ENCODE assay signal across 8 cellular contexts in the genomic region with DNA sequence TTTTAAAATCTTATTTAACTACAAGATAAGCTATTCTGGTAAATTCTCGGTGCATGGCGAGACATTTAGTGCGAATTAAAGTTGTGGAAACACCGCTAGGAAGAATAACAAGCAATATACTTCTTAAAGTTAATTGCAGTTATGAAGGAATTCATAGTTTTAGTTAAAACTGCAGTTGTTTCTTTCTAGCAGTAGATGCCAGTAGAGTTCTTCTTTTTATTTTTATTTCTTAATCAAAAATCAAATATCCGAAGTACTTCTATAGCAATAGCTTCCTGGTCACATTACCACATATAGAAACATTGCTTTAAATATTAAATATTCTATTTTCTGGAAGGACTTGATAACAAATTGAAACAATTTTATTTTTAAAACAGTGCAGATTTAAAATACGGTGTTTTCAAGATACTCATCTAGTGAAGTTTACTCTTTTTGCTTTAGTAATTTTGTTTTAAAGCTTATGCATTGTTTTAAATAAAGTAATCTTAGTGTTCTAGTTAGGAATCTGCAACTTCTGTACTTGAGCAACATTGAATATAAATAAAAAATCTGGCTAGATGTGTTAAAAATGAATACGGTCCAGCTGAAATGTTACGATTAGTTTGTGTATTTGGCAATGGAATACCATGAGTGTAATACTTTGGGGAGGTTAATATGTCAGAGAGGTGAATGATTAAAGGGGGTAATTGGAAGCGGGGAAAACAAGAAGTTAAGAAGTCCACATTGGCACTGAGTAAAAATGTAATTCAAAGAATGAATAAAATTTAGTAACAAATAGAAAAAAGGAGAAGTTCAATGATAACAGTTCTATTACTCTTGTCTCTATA. TPM values are rescaled to one million over a fixed set of nuclear protein-coding genes. Genes with fewer than 3 reads are reported as not detected.
A peak's percentile ranks its signal among the peaks of the same experiment; 100 is the strongest.
DNase-seq lines count a peak whose midpoint lies in the region; ATAC-seq, FAIRE-seq and TF ChIP-seq lines count a peak whose summit lies in the region.

No MANE protein-coding gene starts in this region.

- H3K27ac ChIP-seq in pancreas (no peak overlapping the region), aorta (ENCODE audit: low read depth in 1 of 2, low read length in 2 of 2) (no peak overlapping the region)

- no peaks in the 10 kb centered on the region for H3K27me3 ChIP-seq in pancreas
- no peaks in the 10 kb centered on the region for H3K27me3 ChIP-seq in aorta (ENCODE audit: control insufficient read depth in 1 of 2, insufficient read depth in 2 of 2, low read length in 1 of 2)

- peak; percentile 94 for FAIRE-seq in pancreas (lab: Jason Lieb, UNC)

- CTCF ChIA-PET in GM10248 (lab: Yijun Ruan, JAX): interaction anchor here (0.8 to 8.5 kb wide), 9 partner anchors 11 to 635 kb away, joined by 3 to 71 read pairs (median 5); no protein-coding TSS in a partner anchor

- peaks cover 5 to 35% (median 10%) of the 10 kb centered on the region in 3 donors for H3K4me1 ChIP-seq in pancreas
- H3K4me1 ChIP-seq in aorta (ENCODE audit: control insufficient read depth in 1 of 2, insufficient read depth in 2 of 2, low read length in 2 of 2): no peaks in the 10 kb centered on the region

- no peaks in the 10 kb centered on the region for H3K36me3 ChIP-seq in pancreas
- no peaks in the 10 kb centered on the region for H3K36me3 ChIP-seq in aorta (ENCODE audit: control insufficient read depth in 1 of 2, insufficient read depth in 2 of 2, low read length in 1 of 2)

- WGBS in pancreas, 2 donors: 18 to 31% methylated on average over 9 of the region's 9 CpGs
- WGBS in aorta, 2 donors: 62 to 65% methylated on average over 9 of the region's 9 CpGs

- ATAC-seq in pancreas: peak; percentile 53 to 72 (median 66)
- no peak for ATAC-seq in GM19395 (IDR thresholded peaks at IDR 0.05; ENCODE audit: unreplicated experiment)
- ATAC-seq in aorta (ENCODE audit: low FRiP score): no peak

- H3K9me3 ChIP-seq in pancreas (no peaks in the 10 kb centered on the region), aorta (ENCODE audit: control insufficient read depth, low read length) (no peaks in the 10 kb centered on the region)

- POLR2A ChIA-PET in GM10248 (lab: Yijun Ruan, JAX): no interaction called here

- intact Hi-C loops in pancreas (cut with DNase I): loop anchor here in 1 of 3 donors (10.0 kb wide), 1 partner anchor 603 kb away; no protein-coding TSS in a partner anchor
- intact Hi-C loops in aorta (cut with DNase I): loop anchor here (2.0 to 10.0 kb wide), 5 partner anchors 291 to 613 kb away; no protein-coding TSS in a partner anchor

- H3K4me3 ChIP-seq in choroid plexus epithelial cell (ENCODE audit: low read depth, low read length) (no peak overlapping the region), pancreas (peak overlapping the region in 1 of 4 donors; percentile 13), aorta (ENCODE audit: low read length in 2 of 2) (no peak overlapping the region)

- peak; percentile 11 for DNase-seq in GM10248 (ENCODE audit: extremely low spot score)
- DNase-seq in NCI-H1694 treated with DMSO at 0.1 percent for 48 hours (lab: John Stamatoyannopoulos, UW): peak; percentile 40
- peak; percentile 48 for DNase-seq in choroid plexus epithelial cell (ENCODE audit: low read depth)
- no peak for DNase-seq in pancreas
- no peak for DNase-seq in aorta
- no peak for DNase-seq in retina
- DNase-seq in COLO829 (ENCODE audit: low spot score): no peak

- peak; percentile 48 for TF ChIP-seq CTCF in GM10248 (IDR thresholded peaks at IDR 0.05; ENCODE audit: control extremely low read depth, extremely low read depth, low read depth, missing control alignments)
- peak; percentile 64 for TF ChIP-seq CTCF in choroid plexus epithelial cell (conservative IDR thresholded peaks at IDR 0.05; ENCODE audit: low read depth, low read length)
- TF ChIP-seq CTCF in pancreas (IDR thresholded peaks at IDR 0.05): peak in 3 of 4 donors; percentile 35 to 46 (median 39)

RNA-seq across cellular contexts. Expression of a gene that starts 2.7 kb away (rescaled TPM):
- total RNA-seq in pancreas (10 to 100 TPM in 4 of 6 donors, 1 to 10 TPM in 2; 8.0 to 29.7 (median 14.0) TPM), aorta (10 to 100 TPM; 46.6 to 51.5 TPM)
- polyA plus RNA-seq in pancreas (10 to 100 TPM in 1 of 2 donors, 1 to 10 TPM in 1; 7.3 to 21.5 TPM), aorta (10 to 100 TPM; 14.1 to 27.5 TPM)

Comparison
In these comparisons a context has a peak if more than half of its experiments do, and no peak if none do; other contexts are left out.
1. DNase-seq: peak in GM10248 (single experiment), NCI-H1694 treated with DMSO at 0.1 percent for 48 hours (single experiment) and choroid plexus epithelial cell (single experiment); none in pancreas (0 of 6), aorta (0 of 2), retina (single experiment) and COLO829 (single experiment).
2. ATAC-seq: peak in pancreas (4 of 4); none in GM19395 (single experiment) and aorta (single experiment).
3. Peak in every context shown above with its lines, with median percentiles within 50 percentile points of each other: CTCF ChIP-seq.